In genomic region chr19:54379187-54379678, GRCh38 we compare ENCODE assay signal across 29 cellular contexts. TPM values are rescaled to one million over a fixed set of nuclear protein-coding genes. Genes with fewer than 3 reads are reported as not detected.
A peak's percentile ranks its signal among the peaks of the same experiment; 100 is the strongest.
DNase-seq lines count a peak whose midpoint lies in the region; ATAC-seq and TF ChIP-seq lines count a peak whose summit lies in the region.
"Had no signal": no experiment of that assay in that cellular context is flagged by ENCODE, and none has a peak within 500 bp of the region (broad histone marks: within the 10 kb centered on the region; RNA-seq: fewer than 3 reads in every experiment).

No MANE protein-coding gene starts in this region.

- no peaks in the 10 kb centered on the region for H3K4me1 ChIP-seq in stomach
- H3K4me1 ChIP-seq: gastroesophageal sphincter, uterus had no signal

- peak overlapping the region; percentile 17 for H3K4me3 Mint-ChIP-seq in activated naive CD8-positive, alpha-beta T cell treated with anti-CD3 and anti-CD28 coated beads, Interleukin-2, amount 10 ng/mL, durations not matched to agents 7 days and 5 days
- no peak overlapping the region for H3K4me3 Mint-ChIP-seq in activated naive CD8-positive, alpha-beta T cell treated with anti-CD3 and anti-CD28 coated beads for 36 hours
- H3K4me3 Mint-ChIP-seq in progenitor cell of endocrine pancreas (ENCODE audit: low read depth): no peak overlapping the region

- peaks cover 47% of the 10 kb centered on the region for H3K4me1 Mint-ChIP-seq in activated naive CD8-positive, alpha-beta T cell treated with anti-CD3 and anti-CD28 coated beads, Interleukin-2, amount 10 ng/mL, durations not matched to agents 7 days and 5 days
- peaks cover 42% of the 10 kb centered on the region for H3K4me1 Mint-ChIP-seq in activated naive CD8-positive, alpha-beta T cell treated with anti-CD3 and anti-CD28 coated beads for 36 hours
- H3K4me1 Mint-ChIP-seq in progenitor cell of endocrine pancreas (ENCODE audit: low read depth): no peaks in the 10 kb centered on the region

- no peak for DNase-seq in activated naive CD8-positive, alpha-beta T cell treated with anti-CD3 and anti-CD28 coated beads, Interleukin-2, amount 10 ng/mL, durations not matched to agents 7 days and 5 days
- DNase-seq in activated naive CD8-positive, alpha-beta T cell treated with anti-CD3 and anti-CD28 coated beads for 36 hours: no peak
- peak; percentile 1 for DNase-seq in dedifferentiated amniotic fluid mesenchymal stem cell (ENCODE audit: extremely low spot score)
- no peak for DNase-seq in stomach
- DNase-seq in G401 (ENCODE audit: low spot score): no peak
- no peak for DNase-seq in DMS153 (lab: John Stamatoyannopoulos, UW)
- no peak for DNase-seq in progenitor cell of endocrine pancreas (ENCODE audit: low spot score, unreplicated experiment)
- DNase-seq: ACHN; activated CD8-positive, alpha-beta memory T cell treated with anti-CD3 and anti-CD28 coated beads for 24 hours; activated T-cell treated with anti-CD3 and anti-CD28 coated beads, Interleukin-2, amount 50 U/mL, for 1 hour; dermis blood vessel endothelial cell; NCI-H1417; NCI-H2081; NCI-H345; NCI-H748 treated with DMSO at 0.1 percent for 48 hours; T1000; uterus had no signal

- peaks cover 6% of the 10 kb centered on the region for H3K36me3 Mint-ChIP-seq in activated naive CD8-positive, alpha-beta T cell treated with anti-CD3 and anti-CD28 coated beads, Interleukin-2, amount 10 ng/mL, durations not matched to agents 7 days and 5 days
- H3K36me3 Mint-ChIP-seq in activated naive CD8-positive, alpha-beta T cell treated with anti-CD3 and anti-CD28 coated beads for 36 hours: no peaks in the 10 kb centered on the region
- H3K36me3 Mint-ChIP-seq in progenitor cell of endocrine pancreas (ENCODE audit: insufficient read depth): no peaks in the 10 kb centered on the region
- H3K36me3 Mint-ChIP-seq: stimulated activated effector memory CD8-positive, alpha-beta T cell treated with anti-CD3 and anti-CD28 coated beads, Interleukin-12 subunit alpha, Interleukin-12 subunit beta, amount 100 ng/mL, for 72 hours had no signal

- in situ Hi-C loops in G401 (cut with HindIII; ENCODE audit: low sequenced_read_pairs): no loop called here

- no peak overlapping the region for H3K27ac Mint-ChIP-seq in activated naive CD8-positive, alpha-beta T cell treated with anti-CD3 and anti-CD28 coated beads, Interleukin-2, amount 10 ng/mL, durations not matched to agents 7 days and 5 days
- H3K27ac Mint-ChIP-seq in activated naive CD8-positive, alpha-beta T cell treated with anti-CD3 and anti-CD28 coated beads for 36 hours: no peak overlapping the region
- H3K27ac Mint-ChIP-seq in progenitor cell of endocrine pancreas: no peak overlapping the region
- H3K27ac Mint-ChIP-seq: stimulated activated effector memory CD8-positive, alpha-beta T cell treated with anti-CD3 and anti-CD28 coated beads, Interleukin-12 subunit alpha, Interleukin-12 subunit beta, amount 100 ng/mL, for 72 hours had no signal

- H3K36me3 ChIP-seq in KOPT-K1 (ENCODE audit: insufficient read depth, low read length) (no peaks in the 10 kb centered on the region), stomach (no peaks in the 10 kb centered on the region)
- H3K36me3 ChIP-seq: gastroesophageal sphincter, uterus had no signal

- peaks cover 10% of the 10 kb centered on the region for H3K9me3 Mint-ChIP-seq in activated naive CD8-positive, alpha-beta T cell treated with anti-CD3 and anti-CD28 coated beads, Interleukin-2, amount 10 ng/mL, durations not matched to agents 7 days and 5 days
- H3K9me3 Mint-ChIP-seq in activated naive CD8-positive, alpha-beta T cell treated with anti-CD3 and anti-CD28 coated beads for 36 hours: peaks cover 10% of the 10 kb centered on the region
- no peaks in the 10 kb centered on the region for H3K9me3 Mint-ChIP-seq in progenitor cell of endocrine pancreas (ENCODE audit: low read depth)

- TF ChIP-seq CTCF in stomach (IDR thresholded peaks at IDR 0.05) (no peak), progenitor cell of endocrine pancreas (IDR thresholded peaks at IDR 0.05; ENCODE audit: unreplicated experiment) (no peak)

- 52 to 72% (median 63%) methylated on average over 5 of the region's 5 CpGs for WGBS in stomach, 5 donors

- ATAC-seq in activated naive CD8-positive, alpha-beta T cell treated with anti-CD3 and anti-CD28 coated beads, Interleukin-2, amount 10 ng/mL, durations not matched to agents 7 days and 5 days (ENCODE audit: low read depth): no peak
- ATAC-seq: gastroesophageal sphincter; HCT116; stimulated activated effector memory CD8-positive, alpha-beta T cell treated with anti-CD3 and anti-CD28 coated beads, Interleukin-12 subunit alpha, Interleukin-12 subunit beta, amount 100 ng/mL, for 72 hours had no signal

- H3K27me3 Mint-ChIP-seq in activated naive CD8-positive, alpha-beta T cell treated with anti-CD3 and anti-CD28 coated beads, Interleukin-2, amount 10 ng/mL, durations not matched to agents 7 days and 5 days: peaks cover 10% of the 10 kb centered on the region
- H3K27me3 Mint-ChIP-seq in activated naive CD8-positive, alpha-beta T cell treated with anti-CD3 and anti-CD28 coated beads for 36 hours: peaks cover 33% of the 10 kb centered on the region
- peaks cover 40% of the 10 kb centered on the region for H3K27me3 Mint-ChIP-seq in progenitor cell of endocrine pancreas

- no peak overlapping the region for H3K4me3 ChIP-seq in stomach
- H3K4me3 ChIP-seq: gastroesophageal sphincter, lung, SK-N-MC, smooth muscle cell, uterus had no signal

- peak overlapping the region; percentile 99 for H3K27ac ChIP-seq in KOPT-K1 (ENCODE audit: low read depth, low read length, poor library complexity, severe bottlenecking)
- peak overlapping the region in 3 of 5 donors; percentile 61 to 74 (median 69) for H3K27ac ChIP-seq in stomach
- H3K27ac ChIP-seq: C4-2B, SK-N-MC, uterus had no signal

- POLR2A ChIA-PET in activated naive CD8-positive, alpha-beta T cell treated with anti-CD3 and anti-CD28 coated beads, Interleukin-2, amount 10 ng/mL, durations not matched to agents 7 days and 5 days (lab: Charles Lee): interaction anchor here (1.2 to 2.5 kb wide), 3 partner anchors 9 to 14 kb away, joined by 4 to 25 read pairs (median 7); partner anchors contain the start of gene LAIR1

- H3K9me3 ChIP-seq in KOPT-K1 (ENCODE audit: insufficient read depth, low read length, poor library complexity, severe bottlenecking) (peaks cover 6% of the 10 kb centered on the region), stomach (no peaks in the 10 kb centered on the region)
- H3K9me3 ChIP-seq: gastroesophageal sphincter, uterus had no signal

- intact Hi-C loops in stomach (cut with DNase I; ENCODE audit: low total_unique reads): no loop called here

- peaks cover 0 to 23% (median 0%) of the 10 kb centered on the region in 3 donors for H3K27me3 ChIP-seq in stomach
- H3K27me3 ChIP-seq: uterus had no signal

- no peak for TF ChIP-seq EP300 in stomach (IDR thresholded peaks at IDR 0.05)

- no peak for TF ChIP-seq POLR2A in stomach (IDR thresholded peaks at IDR 0.05)

RNA-seq across cellular contexts. Expression of gene LAIR1, which starts 14.5 kb away (rescaled TPM):
- 10 to 100 TPM; 75.0 to 79.2 TPM for total RNA-seq in activated naive CD8-positive, alpha-beta T cell treated with anti-CD3 and anti-CD28 coated beads, Interleukin-2, amount 10 ng/mL, durations not matched to agents 7 days and 5 days
- total RNA-seq in activated naive CD8-positive, alpha-beta T cell treated with anti-CD3 and anti-CD28 coated beads for 36 hours: 10 to 100 TPM in 1 of 2 experiments, 1 to 10 TPM in 1; 9.0 to 10.1 TPM
- 1 to 10 TPM in 4 of 5 donors, under 1 TPM in 1; 0.87 to 9.1 (median 1.3) TPM for total RNA-seq in stomach
- polyA plus RNA-seq in stomach: 1 to 10 TPM; 4.1 to 6.1 (median 5.4) TPM
- 0.37 TPM in 1 of 2 replicates, not detected in the other for total RNA-seq in G401 (2014; rRNA removed; shearing (Covaris generic))
- total RNA-seq in progenitor cell of endocrine pancreas: not detected in 2 replicates
- total RNA-seq: bronchial epithelial cell, dermis blood vessel endothelial cell, renal cortical epithelial cell, smooth muscle cell had no signal
- polyA plus RNA-seq: smooth muscle cell had no signal

RNA-seq across cellular contexts. Expression of gene TTYH1, which starts 36.0 kb away (rescaled TPM):
- 1 to 10 TPM; 1.1 to 1.9 TPM for total RNA-seq in activated naive CD8-positive, alpha-beta T cell treated with anti-CD3 and anti-CD28 coated beads, Interleukin-2, amount 10 ng/mL, durations not matched to agents 7 days and 5 days
- 1 to 10 TPM in 1 of 2 experiments, under 1 TPM in 1; 0.98 to 1.8 TPM for total RNA-seq in activated naive CD8-positive, alpha-beta T cell treated with anti-CD3 and anti-CD28 coated beads for 36 hours
- total RNA-seq in stomach (10 to 100 TPM in 1 of 5 donors, 1 to 10 TPM in 2, not detected in 2; 2.3 to 12.9 (median 7.0) TPM), progenitor cell of endocrine pancreas (133 and 144 TPM in 2 replicates)
- 1 to 10 TPM in 1 of 3 donors, under 1 TPM in 1, not detected in 1; 0.12 to 1.4 TPM for polyA plus RNA-seq in stomach
- total RNA-seq in G401 (2014; rRNA removed; shearing (Covaris generic)): 0.10 and 0.12 TPM in 2 replicates
- total RNA-seq: bronchial epithelial cell, dermis blood vessel endothelial cell, M059J, renal cortical epithelial cell had no signal

RNA-seq across cellular contexts. Expression of gene LILRA4, which starts 40.3 kb away (rescaled TPM):
- not detected for total RNA-seq in activated naive CD8-positive, alpha-beta T cell treated with anti-CD3 and anti-CD28 coated beads, Interleukin-2, amount 10 ng/mL, durations not matched to agents 7 days and 5 days
- under 1 TPM in 1 of 2 experiments, not detected in 1; 0.40 TPM for total RNA-seq in activated naive CD8-positive, alpha-beta T cell treated with anti-CD3 and anti-CD28 coated beads for 36 hours
- total RNA-seq in stomach (not detected), progenitor cell of endocrine pancreas (not detected in 2 replicates)
- polyA plus RNA-seq in stomach: not detected
- not detected in 2 replicates for total RNA-seq in G401 (2014; rRNA removed; shearing (Covaris generic))
- total RNA-seq: bronchial epithelial cell, dermis blood vessel endothelial cell, gastroesophageal sphincter, M059J, renal cortical epithelial cell, smooth muscle cell, temporal lobe, uterus had no signal
- polyA plus RNA-seq: smooth muscle cell had no signal

Comparison
In these comparisons a context has a peak if more than half of its experiments do, and no peak if none do; other contexts are left out.
1. RNA of gene LAIR1, which starts 14.5 kb away (total RNA-seq): 75.0 to 79.2 TPM in activated naive CD8-positive, alpha-beta T cell treated with anti-CD3 and anti-CD28 coated beads, Interleukin-2, amount 10 ng/mL, durations not matched to agents 7 days and 5 days; 9.0 to 10.1 TPM in activated naive CD8-positive, alpha-beta T cell treated with anti-CD3 and anti-CD28 coated beads for 36 hours, 0.87 to 9.1 TPM in stomach, 0.37 TPM in G401 and not detected in progenitor cell of endocrine pancreas; every median in the first group is over 4 times any median in the second.